Comparison of ENCODE assay signal across 25 cellular contexts in the genomic region with DNA sequence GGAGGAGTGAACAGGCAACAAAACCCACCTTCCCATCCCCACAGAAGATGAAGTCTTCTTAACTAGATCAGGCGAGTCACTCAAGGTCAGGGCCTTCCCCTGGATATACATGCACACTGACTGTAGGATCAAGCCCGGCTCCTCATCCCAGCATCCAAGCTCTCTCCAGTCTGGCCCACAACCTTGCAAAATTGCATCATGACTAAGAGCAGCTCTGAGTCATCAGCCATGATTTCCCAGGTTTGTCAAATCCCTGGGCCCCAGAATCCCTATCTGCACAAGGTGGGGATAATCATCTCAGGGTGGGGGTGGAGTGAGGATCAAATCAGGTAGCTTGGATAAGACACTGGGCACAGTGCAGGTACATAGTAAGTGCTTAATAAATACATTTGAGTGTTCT.
"Had no signal": no experiment of that assay in that cellular context is flagged by ENCODE, and none has a peak within 500 bp of the region (broad histone marks: within the 10 kb centered on the region; RNA-seq: fewer than 3 reads in every experiment).

No MANE protein-coding gene starts in this region.

- H3K4me3 Mint-ChIP-seq: activated T-helper 1 cell treated with anti-CD3 and anti-CD28 coated beads, Interleukin-12 subunit alpha, Interleukin-12 subunit beta, Interleukin-2, Interleukin-4 antibody, amounts not matched to agents 30 ng/mL and 10 ng/mL and 1 ng/mL, durations not matched to agents 14 hours and 24 hours and 36 hours; central memory CD8-positive, alpha-beta T cell; nephron progenitor cell; stimulated activated memory B cell treated with anti-CD40 and anti-IgM and Interleukin-4, amounts not matched to agents 10 μg/mL and 1 μg/mL and 100 μg/mL, for 72 hours had no signal

- H3K27ac ChIP-seq: ascending aorta, brain microvascular endothelial cell, esophagus muscularis mucosa, gastrocnemius medialis, parathyroid adenoma, right lobe of liver, testis, uterus had no signal

- H3K27me3 ChIP-seq: ascending aorta, brain microvascular endothelial cell, right lobe of liver, testis, uterus had no signal

- H3K36me3 ChIP-seq: ascending aorta, brain microvascular endothelial cell, esophagus muscularis mucosa, gastrocnemius medialis, right lobe of liver, uterus had no signal

- H3K27ac Mint-ChIP-seq: activated naive CD4-positive, alpha-beta T cell treated with anti-CD3 and anti-CD28 coated beads, Interleukin-2, amount 50 U/mL, for 72 hours; activated T-helper 1 cell treated with anti-CD3 and anti-CD28 coated beads, Interleukin-12 subunit alpha, Interleukin-12 subunit beta, Interleukin-2, Interleukin-4 antibody, amounts not matched to agents 30 ng/mL and 10 ng/mL and 1 ng/mL, durations not matched to agents 14 hours and 24 hours and 36 hours; nephron progenitor cell; stimulated activated memory B cell treated with anti-CD40 and anti-IgM and Interleukin-4, amounts not matched to agents 10 μg/mL and 1 μg/mL and 100 μg/mL, for 72 hours had no signal

- H3K27me3 Mint-ChIP-seq: stimulated activated memory B cell treated with anti-CD40 and anti-IgM and Interleukin-4, amounts not matched to agents 10 μg/mL and 1 μg/mL and 100 μg/mL, for 72 hours had no signal

- H3K4me1 ChIP-seq: ascending aorta, esophagus muscularis mucosa, gastrocnemius medialis, parathyroid adenoma, right lobe of liver, testis, uterus had no signal

- H3K4me1 Mint-ChIP-seq: central memory CD8-positive, alpha-beta T cell had no signal

- H3K9me3 Mint-ChIP-seq: activated naive CD4-positive, alpha-beta T cell treated with anti-CD3 and anti-CD28 coated beads, Interleukin-2, amount 50 U/mL, for 72 hours; activated T-helper 1 cell treated with anti-CD3 and anti-CD28 coated beads, Interleukin-12 subunit alpha, Interleukin-12 subunit beta, Interleukin-2, Interleukin-4 antibody, amounts not matched to agents 30 ng/mL and 10 ng/mL and 1 ng/mL, durations not matched to agents 14 hours and 24 hours and 36 hours; central memory CD8-positive, alpha-beta T cell had no signal

- H3K4me3 ChIP-seq: ascending aorta, esophagus muscularis mucosa, gastrocnemius medialis, mucosa of descending colon, right lobe of liver, testis, uterus had no signal

- H3K9me3 ChIP-seq: ascending aorta, gastrocnemius medialis, mucosa of descending colon, testis, uterus had no signal

- DNase-seq: activated CD4-positive, alpha-beta T cell treated with anti-CD3 and anti-CD28 coated beads for 4 hours; activated CD4-positive, alpha-beta T cell treated with anti-CD3 and anti-CD28 coated beads, Interleukin-2, amount 50 U/mL, for 48 hours; activated CD4-positive, CD25-positive, alpha-beta regulatory T cell; activated gamma-delta T cell treated with Interleukin-2 at 50 U/mL for 16 hours; activated T-cell treated with anti-CD3 and anti-CD28 coated beads for 4 hours; brain microvascular endothelial cell; effector memory CD4-positive, alpha-beta T cell; gastrocnemius medialis; left colon; mesenchymal stem cell; mucosa of descending colon; nephron progenitor cell; right lobe of liver; small intestine; stimulated activated CD4-positive, alpha-beta T cell treated with anti-CD3 and anti-CD28 coated beads, Interleukin-2, amount 100 ng/mL, for 24 hours; T1000; testis; uterus had no signal

- ATAC-seq: activated naive CD4-positive, alpha-beta T cell treated with anti-CD3 and anti-CD28 coated beads, Interleukin-2, amount 50 U/mL, for 72 hours; gastrocnemius medialis; left colon; mucosa of descending colon; stimulated activated memory B cell treated with anti-CD40 and anti-IgM and Interleukin-4, amounts not matched to agents 10 μg/mL and 1 μg/mL and 100 μg/mL, for 72 hours had no signal

- H3K36me3 Mint-ChIP-seq: activated naive CD4-positive, alpha-beta T cell treated with anti-CD3 and anti-CD28 coated beads, Interleukin-2, amount 50 U/mL, for 72 hours had no signal
